In the genomic region with DNA sequence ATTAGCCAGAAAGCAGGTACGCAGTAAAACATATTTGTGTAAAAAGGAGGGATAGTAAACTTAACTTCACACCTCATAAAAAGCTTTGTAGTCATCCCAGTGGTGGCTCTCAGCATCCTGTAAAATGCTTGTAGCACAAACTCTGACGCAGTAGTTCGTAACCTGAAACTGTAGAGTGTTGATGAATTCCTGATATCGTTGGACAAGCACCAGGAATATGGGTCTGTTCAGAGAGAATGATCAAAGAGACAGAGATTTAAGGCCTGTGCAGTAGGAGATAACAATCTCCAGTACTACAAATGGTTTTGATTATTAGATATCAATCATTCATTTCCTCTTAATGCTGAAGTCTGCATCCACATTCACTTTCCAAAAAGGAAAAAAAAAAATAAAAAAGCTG, we compare ENCODE assay signal across 1 cellular context.
A peak's percentile ranks its signal among the peaks of the same experiment; 100 is the strongest.
TF ChIP-seq lines count a peak whose summit lies in the region.

No MANE protein-coding gene starts in this region.

TF ChIP-seq in HEK293, 187 proteins besides CTCF, POLR2A, EP300 and RAD21 (continued from another document and continues in another):
- TF ChIP-seq, protein P1, sequence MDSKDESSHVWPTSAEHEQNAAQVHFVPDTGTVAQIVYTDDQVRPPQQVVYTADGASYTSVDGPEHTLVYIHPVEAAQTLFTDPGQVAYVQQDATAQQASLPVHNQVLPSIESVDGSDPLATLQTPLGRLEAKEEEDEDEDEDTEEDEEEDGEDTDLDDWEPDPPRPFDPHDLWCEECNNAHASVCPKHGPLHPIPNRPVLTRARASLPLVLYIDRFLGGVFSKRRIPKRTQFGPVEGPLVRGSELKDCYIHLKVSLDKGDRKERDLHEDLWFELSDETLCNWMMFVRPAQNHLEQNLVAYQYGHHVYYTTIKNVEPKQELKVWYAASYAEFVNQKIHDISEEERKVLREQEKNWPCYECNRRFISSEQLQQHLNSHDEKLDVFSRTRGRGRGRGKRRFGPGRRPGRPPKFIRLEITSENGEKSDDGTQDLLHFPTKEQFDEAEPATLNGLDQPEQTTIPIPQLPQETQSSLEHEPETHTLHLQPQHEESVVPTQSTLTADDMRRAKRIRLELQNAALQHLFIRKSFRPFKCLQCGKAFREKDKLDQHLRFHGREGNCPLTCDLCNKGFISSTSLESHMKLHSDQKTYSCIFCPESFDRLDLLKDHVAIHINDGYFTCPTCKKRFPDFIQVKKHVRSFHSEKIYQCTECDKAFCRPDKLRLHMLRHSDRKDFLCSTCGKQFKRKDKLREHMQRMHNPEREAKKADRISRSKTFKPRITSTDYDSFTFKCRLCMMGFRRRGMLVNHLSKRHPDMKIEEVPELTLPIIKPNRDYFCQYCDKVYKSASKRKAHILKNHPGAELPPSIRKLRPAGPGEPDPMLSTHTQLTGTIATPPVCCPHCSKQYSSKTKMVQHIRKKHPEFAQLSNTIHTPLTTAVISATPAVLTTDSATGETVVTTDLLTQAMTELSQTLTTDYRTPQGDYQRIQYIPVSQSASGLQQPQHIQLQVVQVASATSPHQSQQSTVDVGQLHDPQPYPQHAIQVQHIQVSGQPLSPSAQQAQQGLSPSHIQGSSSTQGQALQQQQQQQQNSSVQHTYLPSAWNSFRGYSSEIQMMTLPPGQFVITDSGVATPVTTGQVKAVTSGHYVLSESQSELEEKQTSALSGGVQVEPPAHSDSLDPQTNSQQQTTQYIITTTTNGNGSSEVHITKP (tag by site-specific recombination; IDR thresholded peaks at IDR 0.05): peak; percentile 37; the same call in 1 of the 2 replicates
- TF ChIP-seq ZNF544 (tag by site-specific recombination; IDR thresholded peaks at IDR 0.05): no peak
- TF ChIP-seq, protein P2, sequence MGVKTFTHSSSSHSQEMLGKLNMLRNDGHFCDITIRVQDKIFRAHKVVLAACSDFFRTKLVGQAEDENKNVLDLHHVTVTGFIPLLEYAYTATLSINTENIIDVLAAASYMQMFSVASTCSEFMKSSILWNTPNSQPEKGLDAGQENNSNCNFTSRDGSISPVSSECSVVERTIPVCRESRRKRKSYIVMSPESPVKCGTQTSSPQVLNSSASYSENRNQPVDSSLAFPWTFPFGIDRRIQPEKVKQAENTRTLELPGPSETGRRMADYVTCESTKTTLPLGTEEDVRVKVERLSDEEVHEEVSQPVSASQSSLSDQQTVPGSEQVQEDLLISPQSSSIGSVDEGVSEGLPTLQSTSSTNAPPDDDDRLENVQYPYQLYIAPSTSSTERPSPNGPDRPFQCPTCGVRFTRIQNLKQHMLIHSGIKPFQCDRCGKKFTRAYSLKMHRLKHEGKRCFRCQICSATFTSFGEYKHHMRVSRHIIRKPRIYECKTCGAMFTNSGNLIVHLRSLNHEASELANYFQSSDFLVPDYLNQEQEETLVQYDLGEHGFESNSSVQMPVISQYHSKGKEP (tag by site-specific recombination; IDR thresholded peaks at IDR 0.05): peak; percentile 94
- TF ChIP-seq ZXDB (tag by site-specific recombination; IDR thresholded peaks at IDR 0.05): peak; percentile 97
- peak; percentile 76; the same call in 1 of the 2 replicates for TF ChIP-seq ZFP69B (tag by site-specific recombination; IDR thresholded peaks at IDR 0.05)
- TF ChIP-seq, protein P3, sequence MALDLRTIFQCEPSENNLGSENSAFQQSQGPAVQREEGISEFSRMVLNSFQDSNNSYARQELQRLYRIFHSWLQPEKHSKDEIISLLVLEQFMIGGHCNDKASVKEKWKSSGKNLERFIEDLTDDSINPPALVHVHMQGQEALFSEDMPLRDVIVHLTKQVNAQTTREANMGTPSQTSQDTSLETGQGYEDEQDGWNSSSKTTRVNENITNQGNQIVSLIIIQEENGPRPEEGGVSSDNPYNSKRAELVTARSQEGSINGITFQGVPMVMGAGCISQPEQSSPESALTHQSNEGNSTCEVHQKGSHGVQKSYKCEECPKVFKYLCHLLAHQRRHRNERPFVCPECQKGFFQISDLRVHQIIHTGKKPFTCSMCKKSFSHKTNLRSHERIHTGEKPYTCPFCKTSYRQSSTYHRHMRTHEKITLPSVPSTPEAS (tag by site-specific recombination; IDR thresholded peaks at IDR 0.05): peak; percentile 64
- TF ChIP-seq ZNF140 (tag by site-specific recombination; IDR thresholded peaks at IDR 0.05): no peak
- TF ChIP-seq WT1 (tag by site-specific recombination; IDR thresholded peaks at IDR 0.05): peak; percentile 100
- no peak for TF ChIP-seq ZNF658 (tag by site-specific recombination; IDR thresholded peaks at IDR 0.05)
- peak; percentile 100 for TF ChIP-seq ZNF843 (tag by site-specific recombination; IDR thresholded peaks at IDR 0.05)
- TF ChIP-seq ZNF302 (tag by site-specific recombination; IDR thresholded peaks at IDR 0.05; ENCODE audit: low read depth): no peak
- no peak for TF ChIP-seq ZNF132 (tag by site-specific recombination; IDR thresholded peaks at IDR 0.05; ENCODE audit: borderline replicate concordance)
- TF ChIP-seq, protein P4, sequence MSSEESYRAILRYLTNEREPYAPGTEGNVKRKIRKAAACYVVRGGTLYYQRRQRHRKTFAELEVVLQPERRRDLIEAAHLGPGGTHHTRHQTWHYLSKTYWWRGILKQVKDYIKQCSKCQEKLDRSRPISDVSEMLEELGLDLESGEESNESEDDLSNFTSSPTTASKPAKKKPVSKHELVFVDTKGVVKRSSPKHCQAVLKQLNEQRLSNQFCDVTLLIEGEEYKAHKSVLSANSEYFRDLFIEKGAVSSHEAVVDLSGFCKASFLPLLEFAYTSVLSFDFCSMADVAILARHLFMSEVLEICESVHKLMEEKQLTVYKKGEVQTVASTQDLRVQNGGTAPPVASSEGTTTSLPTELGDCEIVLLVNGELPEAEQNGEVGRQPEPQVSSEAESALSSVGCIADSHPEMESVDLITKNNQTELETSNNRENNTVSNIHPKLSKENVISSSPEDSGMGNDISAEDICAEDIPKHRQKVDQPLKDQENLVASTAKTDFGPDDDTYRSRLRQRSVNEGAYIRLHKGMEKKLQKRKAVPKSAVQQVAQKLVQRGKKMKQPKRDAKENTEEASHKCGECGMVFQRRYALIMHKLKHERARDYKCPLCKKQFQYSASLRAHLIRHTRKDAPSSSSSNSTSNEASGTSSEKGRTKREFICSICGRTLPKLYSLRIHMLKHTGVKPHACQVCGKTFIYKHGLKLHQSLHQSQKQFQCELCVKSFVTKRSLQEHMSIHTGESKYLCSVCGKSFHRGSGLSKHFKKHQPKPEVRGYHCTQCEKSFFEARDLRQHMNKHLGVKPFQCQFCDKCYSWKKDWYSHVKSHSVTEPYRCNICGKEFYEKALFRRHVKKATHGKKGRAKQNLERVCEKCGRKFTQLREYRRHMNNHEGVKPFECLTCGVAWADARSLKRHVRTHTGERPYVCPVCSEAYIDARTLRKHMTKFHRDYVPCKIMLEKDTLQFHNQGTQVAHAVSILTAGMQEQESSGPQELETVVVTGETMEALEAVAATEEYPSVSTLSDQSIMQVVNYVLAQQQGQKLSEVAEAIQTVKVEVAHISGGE (tag by site-specific recombination; conservative IDR thresholded peaks at IDR 0.05; ENCODE audit: low read depth): no peak
- no peak for TF ChIP-seq RBAK (tag by site-specific recombination; IDR thresholded peaks at IDR 0.05)
- TF ChIP-seq SALL2 (tag by site-specific recombination; IDR thresholded peaks at IDR 0.05; ENCODE audit: borderline replicate concordance): no peak
- peak; percentile 84 for TF ChIP-seq ZNF184 (tag by site-specific recombination; IDR thresholded peaks at IDR 0.05)
- TF ChIP-seq ZNF121 (tag by site-specific recombination; IDR thresholded peaks at IDR 0.05): peak; percentile 84
- TF ChIP-seq KLF16 (tag by site-specific recombination; IDR thresholded peaks at IDR 0.05): no peak
- peak; percentile 92 for TF ChIP-seq ZBTB21 (tag by site-specific recombination; IDR thresholded peaks at IDR 0.05)
- TF ChIP-seq ZNF747 (tag by site-specific recombination; IDR thresholded peaks at IDR 0.05): no peak
- no peak for TF ChIP-seq ZNF670 (tag by site-specific recombination; IDR thresholded peaks at IDR 0.05; ENCODE audit: low read depth)
- peak; percentile 97 for TF ChIP-seq ZNF501 (tag by site-specific recombination; IDR thresholded peaks at IDR 0.05)
- TF ChIP-seq, protein P5, sequence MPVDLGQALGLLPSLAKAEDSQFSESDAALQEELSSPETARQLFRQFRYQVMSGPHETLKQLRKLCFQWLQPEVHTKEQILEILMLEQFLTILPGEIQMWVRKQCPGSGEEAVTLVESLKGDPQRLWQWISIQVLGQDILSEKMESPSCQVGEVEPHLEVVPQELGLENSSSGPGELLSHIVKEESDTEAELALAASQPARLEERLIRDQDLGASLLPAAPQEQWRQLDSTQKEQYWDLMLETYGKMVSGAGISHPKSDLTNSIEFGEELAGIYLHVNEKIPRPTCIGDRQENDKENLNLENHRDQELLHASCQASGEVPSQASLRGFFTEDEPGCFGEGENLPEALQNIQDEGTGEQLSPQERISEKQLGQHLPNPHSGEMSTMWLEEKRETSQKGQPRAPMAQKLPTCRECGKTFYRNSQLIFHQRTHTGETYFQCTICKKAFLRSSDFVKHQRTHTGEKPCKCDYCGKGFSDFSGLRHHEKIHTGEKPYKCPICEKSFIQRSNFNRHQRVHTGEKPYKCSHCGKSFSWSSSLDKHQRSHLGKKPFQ (tag by site-specific recombination; IDR thresholded peaks at IDR 0.05): peak; percentile 99
- TF ChIP-seq, protein P6, sequence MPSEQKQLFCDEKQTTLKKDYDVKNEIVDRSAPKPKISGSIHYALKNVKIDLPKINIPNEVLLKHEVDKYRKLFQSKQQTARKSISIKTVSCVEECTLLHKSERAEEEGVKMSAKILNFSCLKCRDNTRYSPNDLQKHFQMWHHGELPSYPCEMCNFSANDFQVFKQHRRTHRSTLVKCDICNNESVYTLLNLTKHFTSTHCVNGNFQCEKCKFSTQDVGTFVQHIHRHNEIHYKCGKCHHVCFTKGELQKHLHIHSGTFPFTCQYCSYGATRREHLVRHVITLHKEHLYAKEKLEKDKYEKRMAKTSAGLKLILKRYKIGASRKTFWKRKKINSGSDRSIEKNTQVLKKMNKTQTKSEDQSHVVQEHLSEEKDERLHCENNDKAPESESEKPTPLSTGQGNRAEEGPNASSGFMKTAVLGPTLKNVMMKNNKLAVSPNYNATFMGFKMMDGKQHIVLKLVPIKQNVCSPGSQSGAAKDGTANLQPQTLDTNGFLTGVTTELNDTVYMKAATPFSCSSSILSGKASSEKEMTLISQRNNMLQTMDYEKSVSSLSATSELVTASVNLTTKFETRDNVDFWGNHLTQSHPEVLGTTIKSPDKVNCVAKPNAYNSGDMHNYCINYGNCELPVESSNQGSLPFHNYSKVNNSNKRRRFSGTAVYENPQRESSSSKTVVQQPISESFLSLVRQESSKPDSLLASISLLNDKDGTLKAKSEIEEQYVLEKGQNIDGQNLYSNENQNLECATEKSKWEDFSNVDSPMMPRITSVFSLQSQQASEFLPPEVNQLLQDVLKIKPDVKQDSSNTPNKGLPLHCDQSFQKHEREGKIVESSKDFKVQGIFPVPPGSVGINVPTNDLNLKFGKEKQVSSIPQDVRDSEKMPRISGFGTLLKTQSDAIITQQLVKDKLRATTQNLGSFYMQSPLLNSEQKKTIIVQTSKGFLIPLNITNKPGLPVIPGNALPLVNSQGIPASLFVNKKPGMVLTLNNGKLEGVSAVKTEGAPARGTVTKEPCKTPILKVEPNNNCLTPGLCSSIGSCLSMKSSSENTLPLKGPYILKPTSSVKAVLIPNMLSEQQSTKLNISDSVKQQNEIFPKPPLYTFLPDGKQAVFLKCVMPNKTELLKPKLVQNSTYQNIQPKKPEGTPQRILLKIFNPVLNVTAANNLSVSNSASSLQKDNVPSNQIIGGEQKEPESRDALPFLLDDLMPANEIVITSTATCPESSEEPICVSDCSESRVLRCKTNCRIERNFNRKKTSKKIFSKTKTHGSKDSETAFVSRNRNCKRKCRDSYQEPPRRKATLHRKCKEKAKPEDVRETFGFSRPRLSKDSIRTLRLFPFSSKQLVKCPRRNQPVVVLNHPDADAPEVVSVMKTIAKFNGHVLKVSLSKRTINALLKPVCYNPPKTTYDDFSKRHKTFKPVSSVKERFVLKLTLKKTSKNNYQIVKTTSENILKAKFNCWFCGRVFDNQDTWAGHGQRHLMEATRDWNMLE (tag by site-specific recombination; conservative IDR thresholded peaks at IDR 0.05; ENCODE audit: low read depth): peak; percentile 56
- TF ChIP-seq, protein P7, sequence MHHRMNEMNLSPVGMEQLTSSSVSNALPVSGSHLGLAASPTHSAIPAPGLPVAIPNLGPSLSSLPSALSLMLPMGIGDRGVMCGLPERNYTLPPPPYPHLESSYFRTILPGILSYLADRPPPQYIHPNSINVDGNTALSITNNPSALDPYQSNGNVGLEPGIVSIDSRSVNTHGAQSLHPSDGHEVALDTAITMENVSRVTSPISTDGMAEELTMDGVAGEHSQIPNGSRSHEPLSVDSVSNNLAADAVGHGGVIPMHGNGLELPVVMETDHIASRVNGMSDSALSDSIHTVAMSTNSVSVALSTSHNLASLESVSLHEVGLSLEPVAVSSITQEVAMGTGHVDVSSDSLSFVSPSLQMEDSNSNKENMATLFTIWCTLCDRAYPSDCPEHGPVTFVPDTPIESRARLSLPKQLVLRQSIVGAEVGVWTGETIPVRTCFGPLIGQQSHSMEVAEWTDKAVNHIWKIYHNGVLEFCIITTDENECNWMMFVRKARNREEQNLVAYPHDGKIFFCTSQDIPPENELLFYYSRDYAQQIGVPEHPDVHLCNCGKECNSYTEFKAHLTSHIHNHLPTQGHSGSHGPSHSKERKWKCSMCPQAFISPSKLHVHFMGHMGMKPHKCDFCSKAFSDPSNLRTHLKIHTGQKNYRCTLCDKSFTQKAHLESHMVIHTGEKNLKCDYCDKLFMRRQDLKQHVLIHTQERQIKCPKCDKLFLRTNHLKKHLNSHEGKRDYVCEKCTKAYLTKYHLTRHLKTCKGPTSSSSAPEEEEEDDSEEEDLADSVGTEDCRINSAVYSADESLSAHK (tag by site-specific recombination; IDR thresholded peaks at IDR 0.05): peak; percentile 96
- peak; percentile 95 for TF ChIP-seq BCL11A (tag by site-specific recombination; IDR thresholded peaks at IDR 0.05; ENCODE audit: low read depth)
- TF ChIP-seq, protein P8, sequence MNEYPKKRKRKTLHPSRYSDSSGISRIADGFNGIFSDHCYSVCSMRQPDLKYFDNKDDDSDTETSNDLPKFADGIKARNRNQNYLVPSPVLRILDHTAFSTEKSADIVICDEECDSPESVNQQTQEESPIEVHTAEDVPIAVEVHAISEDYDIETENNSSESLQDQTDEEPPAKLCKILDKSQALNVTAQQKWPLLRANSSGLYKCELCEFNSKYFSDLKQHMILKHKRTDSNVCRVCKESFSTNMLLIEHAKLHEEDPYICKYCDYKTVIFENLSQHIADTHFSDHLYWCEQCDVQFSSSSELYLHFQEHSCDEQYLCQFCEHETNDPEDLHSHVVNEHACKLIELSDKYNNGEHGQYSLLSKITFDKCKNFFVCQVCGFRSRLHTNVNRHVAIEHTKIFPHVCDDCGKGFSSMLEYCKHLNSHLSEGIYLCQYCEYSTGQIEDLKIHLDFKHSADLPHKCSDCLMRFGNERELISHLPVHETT (tag by site-specific recombination; IDR thresholded peaks at IDR 0.05): peak; percentile 98
- no peak; the same call in 1 of the 2 replicates for TF ChIP-seq ZNF214 (tag by site-specific recombination; IDR thresholded peaks at IDR 0.05; ENCODE audit: borderline replicate concordance)
- peak; percentile 89 for TF ChIP-seq ZNF10 (tag by site-specific recombination; IDR thresholded peaks at IDR 0.05)
- 0 out of 2 replicates have a peak, but pooled peaks have one; percentile 53 for TF ChIP-seq ZNF664 (tag by site-specific recombination; IDR thresholded peaks at IDR 0.05)
- TF ChIP-seq ZNF146 (tag by site-specific recombination; IDR thresholded peaks at IDR 0.05): peak; percentile 73
- TF ChIP-seq ZNF292 (tag by site-specific recombination; IDR thresholded peaks at IDR 0.05; ENCODE audit: borderline replicate concordance, low read depth): no peak
- no peak for TF ChIP-seq ZNF621 (tag by site-specific recombination; IDR thresholded peaks at IDR 0.05)
- TF ChIP-seq HOXD13 (CRISPR knock-in tag; IDR thresholded peaks at IDR 0.05; ENCODE audit: borderline replicate concordance): peak; percentile 90
- TF ChIP-seq ZNF629 (tag by site-specific recombination; IDR thresholded peaks at IDR 0.05): peak; percentile 99
- no peak for TF ChIP-seq ZNF221 (tag by site-specific recombination; IDR thresholded peaks at IDR 0.05; ENCODE audit: borderline replicate concordance)
